Comparison of ENCODE assay signal across 21 cellular contexts in the genomic region with DNA sequence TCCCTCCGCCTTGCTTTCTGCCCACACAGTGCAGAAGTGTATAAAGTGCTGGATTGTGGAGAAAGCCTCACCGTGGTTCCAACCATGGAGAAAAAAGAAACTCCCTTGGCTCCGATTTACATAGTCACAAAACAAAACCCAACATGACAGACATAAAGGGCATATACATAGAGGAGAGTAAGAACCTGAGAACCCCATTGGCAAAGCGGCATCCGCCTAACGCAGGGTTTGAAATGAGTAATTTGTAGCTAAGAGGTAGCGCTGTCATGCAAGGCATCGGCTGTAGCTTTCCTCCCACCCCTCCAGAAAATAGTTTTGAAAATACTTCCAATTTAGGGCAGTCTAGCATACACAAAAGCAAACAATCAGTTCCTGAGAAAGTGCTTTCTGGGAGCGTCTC.
"Had no signal": no experiment of that assay in that cellular context is flagged by ENCODE, and none has a peak within 500 bp of the region (broad histone marks: within the 10 kb centered on the region; RNA-seq: fewer than 3 reads in every experiment).

No MANE protein-coding gene starts in this region.

- H3K79me2 ChIP-seq: hepatocyte had no signal

- H3K27me3 ChIP-seq: esophagus muscularis mucosa, left lung, sigmoid colon, stomach, transverse colon had no signal

- H3K4me2 ChIP-seq: hepatocyte, smooth muscle cell had no signal

- H3K36me3 ChIP-seq: esophagus muscularis mucosa, left lung, sigmoid colon, stomach, transverse colon had no signal

- H3K36me3 Mint-ChIP-seq: immature natural killer cell; mesothelial cell of epicardium; naive thymus-derived CD8-positive, alpha-beta T cell had no signal

- H3K27ac Mint-ChIP-seq: activated T-helper 1 cell treated with anti-CD3 and anti-CD28 coated beads, Interleukin-12 subunit alpha, Interleukin-12 subunit beta, Interleukin-2, Interleukin-4 antibody, amounts not matched to agents 30 ng/mL and 10 ng/mL and 1 ng/mL, durations not matched to agents 14 hours and 24 hours and 36 hours; immature natural killer cell; mesothelial cell of epicardium; naive thymus-derived CD8-positive, alpha-beta T cell; T-helper 17 cell had no signal

- H3K4me3 ChIP-seq: coronary artery, esophagus muscularis mucosa, hepatocyte, left lung, sigmoid colon, SK-N-MC, smooth muscle cell, stomach, transverse colon had no signal

- H3K9me3 Mint-ChIP-seq: activated T-helper 1 cell treated with anti-CD3 and anti-CD28 coated beads, Interleukin-12 subunit alpha, Interleukin-12 subunit beta, Interleukin-2, Interleukin-4 antibody, amounts not matched to agents 30 ng/mL and 10 ng/mL and 1 ng/mL, durations not matched to agents 14 hours and 24 hours and 36 hours; immature natural killer cell; mesothelial cell of epicardium; naive thymus-derived CD8-positive, alpha-beta T cell had no signal

- H3K27ac ChIP-seq: coronary artery, esophagus muscularis mucosa, hepatocyte, left lung, sigmoid colon, SK-N-MC, stomach, transverse colon had no signal

- H2AFZ ChIP-seq: hepatocyte had no signal

- ATAC-seq: left lung; naive thymus-derived CD8-positive, alpha-beta T cell; T-helper 17 cell had no signal

- DNase-seq: activated CD4-positive, CD25-positive, alpha-beta regulatory T cell; activated CD8-positive, alpha-beta memory T cell treated with anti-CD3 and anti-CD28 coated beads, Interleukin-2, amount 50 U/mL, for 48 hours; activated naive CD4-positive, alpha-beta T cell; cerebellar nuclear complex; glutamatergic neuron; immature natural killer cell; left lung; naive thymus-derived CD8-positive, alpha-beta T cell; sigmoid colon; stimulated activated CD4-positive, alpha-beta T cell treated with anti-CD3 and anti-CD28 coated beads, Interleukin-4, amount 100 ng/mL, for 4 hours; stomach; SW 1271; T-helper 17 cell; transverse colon had no signal

- H3K4me3 Mint-ChIP-seq: activated T-helper 1 cell treated with anti-CD3 and anti-CD28 coated beads, Interleukin-12 subunit alpha, Interleukin-12 subunit beta, Interleukin-2, Interleukin-4 antibody, amounts not matched to agents 30 ng/mL and 10 ng/mL and 1 ng/mL, durations not matched to agents 14 hours and 24 hours and 36 hours; immature natural killer cell; mesothelial cell of epicardium; naive thymus-derived CD8-positive, alpha-beta T cell; T-helper 17 cell had no signal

- H3K4me1 ChIP-seq: esophagus muscularis mucosa, left lung, sigmoid colon, stomach, transverse colon had no signal

- H3K4me1 Mint-ChIP-seq: immature natural killer cell; mesothelial cell of epicardium; naive thymus-derived CD8-positive, alpha-beta T cell had no signal
